In the genomic region with DNA sequence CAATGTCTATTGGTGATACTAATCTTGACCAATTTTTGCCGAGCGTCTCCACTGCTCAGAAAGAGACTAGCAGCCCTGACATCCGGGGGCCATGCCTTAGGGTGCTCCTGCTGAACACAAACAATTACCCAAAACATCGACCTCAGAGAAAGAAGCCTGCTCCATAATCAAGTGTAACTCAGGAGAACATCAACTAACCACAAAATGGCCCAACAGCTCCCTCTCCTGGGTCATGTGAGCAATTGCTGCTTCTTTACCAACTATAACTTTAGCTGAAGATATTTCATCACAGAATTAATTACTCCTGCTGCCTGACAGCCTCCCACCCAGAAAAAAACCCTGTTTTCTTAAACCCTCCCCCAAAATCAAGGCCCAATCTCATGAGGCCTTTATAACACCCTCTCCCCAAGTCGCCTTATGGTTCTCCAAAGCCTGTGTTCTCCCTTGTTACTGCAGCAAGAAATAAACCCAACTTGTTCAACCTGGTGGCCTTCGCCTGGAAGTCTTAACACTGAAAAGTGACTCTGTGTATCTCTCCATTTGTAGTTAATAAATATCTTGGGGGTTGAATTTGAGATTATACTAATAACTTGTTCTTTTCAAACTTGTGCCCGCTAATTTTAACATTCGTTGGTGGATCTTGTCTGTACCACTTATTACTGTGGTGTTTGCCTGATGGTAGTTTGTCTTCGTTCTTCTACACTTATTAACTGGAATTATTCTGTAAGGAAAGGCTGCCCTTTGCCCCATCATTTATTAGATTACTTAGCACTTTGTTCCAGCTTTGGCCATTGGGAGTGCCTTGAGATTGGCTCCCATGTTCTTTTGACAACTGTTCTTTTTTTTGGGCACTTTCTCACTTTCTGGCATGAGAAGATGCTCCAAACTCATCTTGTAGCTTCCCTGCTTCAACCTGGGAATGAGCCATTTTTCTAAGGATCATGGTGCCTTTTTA, we compare ENCODE assay signal across 8 cellular contexts. TPM values are rescaled to one million over a fixed set of nuclear protein-coding genes. Genes with fewer than 3 reads are reported as not detected.
DNase-seq lines count a peak whose midpoint lies in the region; ATAC-seq and TF ChIP-seq lines count a peak whose summit lies in the region.

No MANE protein-coding gene starts in this region.

- H3K36me3 ChIP-seq in aorta (ENCODE audit: control insufficient read depth in 1 of 2, insufficient read depth in 2 of 2, low read length in 1 of 2) = no peaks in the 10 kb centered on the region

- no peaks in the 10 kb centered on the region for H3K27me3 Mint-ChIP-seq in activated naive CD8-positive, alpha-beta T cell treated with anti-CD3 and anti-CD28 coated beads for 36 hours
- H3K27me3 Mint-ChIP-seq in progenitor cell of endocrine pancreas = peaks cover 14% of the 10 kb centered on the region

- peaks cover 6% of the 10 kb centered on the region for H3K4me1 Mint-ChIP-seq in activated naive CD8-positive, alpha-beta T cell treated with anti-CD3 and anti-CD28 coated beads for 36 hours
- H3K4me1 Mint-ChIP-seq in progenitor cell of endocrine pancreas (ENCODE audit: low read depth) = no peaks in the 10 kb centered on the region

- H3K4me3 Mint-ChIP-seq in activated naive CD8-positive, alpha-beta T cell treated with anti-CD3 and anti-CD28 coated beads for 36 hours = no peak overlapping the region
- H3K4me3 Mint-ChIP-seq in progenitor cell of endocrine pancreas (ENCODE audit: low read depth) = no peak overlapping the region

- no peak overlapping the region for H3K27ac Mint-ChIP-seq in activated naive CD8-positive, alpha-beta T cell treated with anti-CD3 and anti-CD28 coated beads for 36 hours
- H3K27ac Mint-ChIP-seq in progenitor cell of endocrine pancreas = no peak overlapping the region

- DNase-seq in AG09319 (ENCODE audit: extremely low read depth, low read depth) = peak; percentile 45
- DNase-seq in NCI-H1105 (lab: John Stamatoyannopoulos, UW) = peak; percentile 60
- DNase-seq in SKM-1 treated with dmso at 0.1 percent for 144 hours (lab: John Stamatoyannopoulos, UW; ENCODE audit: unreplicated experiment) = peak; percentile 70
- DNase-seq in activated naive CD8-positive, alpha-beta T cell treated with anti-CD3 and anti-CD28 coated beads for 36 hours = peak; percentile 51
- DNase-seq in Right ventricle myocardium superior = no peak
- peak; percentile 36 for DNase-seq in progenitor cell of endocrine pancreas (ENCODE audit: low spot score, unreplicated experiment)
- peak in 1 of 2 donors; percentile 40 for DNase-seq in aorta

- H3K9me3 ChIP-seq in aorta (ENCODE audit: control insufficient read depth, low read length) = no peaks in the 10 kb centered on the region

- peak; percentile 79 for ATAC-seq in GM19351 (IDR thresholded peaks at IDR 0.05; ENCODE audit: unreplicated experiment)
- ATAC-seq in Right ventricle myocardium superior (ENCODE audit: poor library complexity) = peak; percentile 87
- ATAC-seq in aorta (ENCODE audit: low FRiP score) = peak; percentile 75

- H3K4me1 ChIP-seq in aorta (ENCODE audit: control insufficient read depth in 1 of 2, insufficient read depth in 2 of 2, low read length in 2 of 2) = no peaks in the 10 kb centered on the region

- WGBS in aorta, 2 donors = 41% methylated on average over 9 of the region's 9 CpGs

- H3K27me3 ChIP-seq in aorta (ENCODE audit: control insufficient read depth in 1 of 2, insufficient read depth in 2 of 2, low read length in 1 of 2) = no peaks in the 10 kb centered on the region

- peak; percentile 87 for TF ChIP-seq CTCF in AG09319 (IDR thresholded peaks at IDR 0.05; ENCODE audit: low read depth, low read length)
- TF ChIP-seq CTCF in progenitor cell of endocrine pancreas (IDR thresholded peaks at IDR 0.05; ENCODE audit: unreplicated experiment) = peak; percentile 90

- H3K36me3 Mint-ChIP-seq in activated naive CD8-positive, alpha-beta T cell treated with anti-CD3 and anti-CD28 coated beads for 36 hours = no peaks in the 10 kb centered on the region
- no peaks in the 10 kb centered on the region for H3K36me3 Mint-ChIP-seq in progenitor cell of endocrine pancreas (ENCODE audit: insufficient read depth)

- H3K4me3 ChIP-seq in aorta (ENCODE audit: low read length in 2 of 2) = no peak overlapping the region

- intact Hi-C loops in Right ventricle myocardium superior (cut with DNase I) (loop anchor here (5.0 to 10.0 kb wide), 2 partner anchors 164 to 272 kb away; no protein-coding TSS in a partner anchor), aorta (cut with DNase I) (loop anchor here (5.0 to 10.0 kb wide), 4 partner anchors 164 to 552 kb away; a partner anchor contains a TSS)

- no peak overlapping the region for H3K27ac ChIP-seq in aorta (ENCODE audit: low read depth in 1 of 2, low read length in 2 of 2)

- no peaks in the 10 kb centered on the region for H3K9me3 Mint-ChIP-seq in activated naive CD8-positive, alpha-beta T cell treated with anti-CD3 and anti-CD28 coated beads for 36 hours
- H3K9me3 Mint-ChIP-seq in progenitor cell of endocrine pancreas (ENCODE audit: low read depth) = no peaks in the 10 kb centered on the region

RNA-seq across cellular contexts. Expression of a gene that starts 21.2 kb away (rescaled TPM):
- not detected for total RNA-seq in activated naive CD8-positive, alpha-beta T cell treated with anti-CD3 and anti-CD28 coated beads for 36 hours
- total RNA-seq in Right ventricle myocardium superior = 31.2 TPM
- not detected in 2 replicates for total RNA-seq in progenitor cell of endocrine pancreas
- 10 to 100 TPM; 43.0 to 78.0 TPM for total RNA-seq in aorta
- 10 to 100 TPM in 1 of 2 donors, 1 to 10 TPM in 1; 5.0 to 14.7 TPM for polyA plus RNA-seq in aorta

RNA-seq across cellular contexts. Expression of a gene that starts 24.9 kb away (rescaled TPM):
- total RNA-seq in activated naive CD8-positive, alpha-beta T cell treated with anti-CD3 and anti-CD28 coated beads for 36 hours = 100 to 1,000 TPM; 205 to 207 TPM
- 82.2 TPM for total RNA-seq in Right ventricle myocardium superior
- total RNA-seq in progenitor cell of endocrine pancreas = 73.0 and 73.1 TPM in 2 replicates
- 10 to 100 TPM; 35.0 to 41.4 TPM for total RNA-seq in aorta
- polyA plus RNA-seq in aorta = 10 to 100 TPM; 14.4 to 41.8 TPM

RNA-seq across cellular contexts. Expression of a gene that starts 47.6 kb away (rescaled TPM):
- under 1 TPM; 0.35 to 0.50 TPM for total RNA-seq in activated naive CD8-positive, alpha-beta T cell treated with anti-CD3 and anti-CD28 coated beads for 36 hours
- total RNA-seq in Right ventricle myocardium superior (4.7 TPM), progenitor cell of endocrine pancreas (10.1 and 11.7 TPM in 2 replicates), aorta (10 to 100 TPM; 10.0 to 15.7 TPM)
- 10 to 100 TPM in 1 of 2 donors, 1 to 10 TPM in 1; 1.3 to 15.4 TPM for polyA plus RNA-seq in aorta

Comparison
In these comparisons a context has a peak if more than half of its experiments do, and no peak if none do; other contexts are left out.
1. RNA of a gene that starts 21.2 kb away (total RNA-seq): 43.0 to 78.0 TPM in aorta and 31.2 TPM in Right ventricle myocardium superior (single experiment); not detected in activated naive CD8-positive, alpha-beta T cell treated with anti-CD3 and anti-CD28 coated beads for 36 hours and not detected in progenitor cell of endocrine pancreas; every median in the first group is over 10 times any median in the second.
2. Peak in every context shown above with its lines, with median percentiles within 50 percentile points of each other: ATAC-seq.